Comparison of ENCODE assay signal across 8 cellular contexts in the genomic region with DNA sequence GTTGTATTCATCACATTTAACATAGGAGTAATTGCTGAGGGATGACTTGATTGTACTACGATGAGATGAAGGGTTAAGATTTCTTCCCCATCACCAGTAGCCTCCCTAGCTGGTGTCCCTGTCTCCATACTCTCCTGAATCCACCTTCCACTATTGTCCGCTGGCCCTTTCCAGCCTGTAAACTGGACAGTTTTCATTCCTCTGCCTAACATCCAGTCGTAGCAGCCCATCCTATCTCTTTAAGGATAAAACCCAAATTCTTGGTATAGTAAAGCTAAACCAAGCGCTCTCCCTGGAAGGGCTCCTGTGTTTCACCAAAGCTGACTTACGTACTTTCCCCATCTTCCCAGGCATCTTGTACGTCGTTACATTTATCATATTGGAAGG. TPM values are rescaled to one million over a fixed set of nuclear protein-coding genes. Genes with fewer than 3 reads are reported as not detected.
A peak's percentile ranks its signal among the peaks of the same experiment; 100 is the strongest.
DNase-seq lines count a peak whose midpoint lies in the region; ATAC-seq, FAIRE-seq and TF ChIP-seq lines count a peak whose summit lies in the region.

No MANE protein-coding gene starts in this region.

- peak overlapping the region; percentile 87 for H3K27ac Mint-ChIP-seq in activated B cell treated with CpG ODN at 0.5 μM for 24 hours

- H3K27me3 Mint-ChIP-seq in activated B cell treated with CpG ODN at 0.5 μM for 24 hours, result no peaks in the 10 kb centered on the region

- intact Hi-C loops in activated B cell treated with CpG ODN at 0.5 μM for 24 hours (cut with micrococcal nuclease) (loop anchor here (1.0 to 10.0 kb wide), 2 partner anchors 14 to 1739 kb away; no protein-coding TSS in a partner anchor), pancreas (cut with DNase I) (no loop called here)

- DNase-seq in NCI-H2171 treated with DMSO at 0.1 percent for 48 hours (lab: John Stamatoyannopoulos, UW), result peak; percentile 70
- no peak for DNase-seq in NCI-H2171 (lab: John Stamatoyannopoulos, UW)
- no peak for DNase-seq in Jurkat, Clone E6-1 (ENCODE audit: low read depth, low spot score)
- DNase-seq in activated B cell treated with CpG ODN at 0.5 μM for 24 hours, result no peak
- DNase-seq in foreskin keratinocyte, result peak; percentile 22 to 51
- DNase-seq in pancreas, result no peak

- CTCF ChIA-PET in activated B cell treated with CpG ODN at 0.5 μM for 24 hours (lab: Charles Lee), result interaction anchor here (0.9 to 5.3 kb wide), 5 partner anchors 21 to 206 kb away, joined by 3 to 34 read pairs (median 12); a partner anchor contains a TSS

- no peak for TF ChIP-seq CTCF in activated B cell treated with CpG ODN at 0.5 μM for 24 hours (IDR thresholded peaks at IDR 0.05)
- no peak for TF ChIP-seq CTCF in foreskin keratinocyte (conservative IDR thresholded peaks at IDR 0.05)
- no peak for TF ChIP-seq CTCF in pancreas (IDR thresholded peaks at IDR 0.05)

- peaks cover 4% of the 10 kb centered on the region for H3K4me1 ChIP-seq in foreskin keratinocyte
- peaks cover 0 to 17% (median 11%) of the 10 kb centered on the region in 3 donors for H3K4me1 ChIP-seq in pancreas

- H3K4me1 Mint-ChIP-seq in activated B cell treated with CpG ODN at 0.5 μM for 24 hours, result peaks cover 58% of the 10 kb centered on the region

- no peaks in the 10 kb centered on the region for H3K36me3 ChIP-seq in pancreas

- POLR2A ChIA-PET in activated B cell treated with CpG ODN at 0.5 μM for 24 hours (lab: Charles Lee), result interaction anchor here (0.6 to 8.4 kb wide), 18 partner anchors 8 to 207 kb away, joined by 3 to 364 read pairs (median 10); a partner anchor contains a TSS

- H3K4me3 ChIP-seq in Jurkat, Clone E6-1 (ENCODE audit: low read length), result peak overlapping the region; percentile 58
- peak overlapping the region; percentile 36 to 77 (median 66) for H3K4me3 ChIP-seq in pancreas

- H3K27ac ChIP-seq in foreskin keratinocyte (peak overlapping the region; percentile 97), pancreas (peak overlapping the region; percentile 99 to 100 (median 100))

- H3K9me3 Mint-ChIP-seq in activated B cell treated with CpG ODN at 0.5 μM for 24 hours, result no peaks in the 10 kb centered on the region

- H3K4me3 Mint-ChIP-seq in activated B cell treated with CpG ODN at 0.5 μM for 24 hours, result peak overlapping the region; percentile 97

- H3K36me3 Mint-ChIP-seq in activated B cell treated with CpG ODN at 0.5 μM for 24 hours (ENCODE audit: low read depth), result peaks cover 54% of the 10 kb centered on the region

- H3K27me3 ChIP-seq in foreskin keratinocyte (no peaks in the 10 kb centered on the region), pancreas (no peaks in the 10 kb centered on the region)

- H3K9me3 ChIP-seq in pancreas, result no peaks in the 10 kb centered on the region

- ATAC-seq in activated B cell treated with CpG ODN at 0.5 μM for 24 hours (ENCODE audit: low read depth), result no peak
- peak; percentile 0 for ATAC-seq in foreskin keratinocyte
- ATAC-seq in pancreas, result peak in 2 of 4 donors; percentile 9 to 10
- ATAC-seq in HG03196 (IDR thresholded peaks at IDR 0.05; ENCODE audit: unreplicated experiment), result no peak
- no peak for ATAC-seq in HG03521 (IDR thresholded peaks at IDR 0.05; ENCODE audit: unreplicated experiment)

- FAIRE-seq in pancreas (lab: Jason Lieb, UNC), result no peak

- WGBS in pancreas, 2 donors, result 1% methylated on average over 7 of the region's 7 CpGs

RNA-seq across cellular contexts. Expression of a gene that starts 0.7 kb away (rescaled TPM):
- polyA plus RNA-seq in Jurkat, Clone E6-1 (2012; ENCODE audit: insufficient read depth, insufficient read length), result 64.0 TPM
- total RNA-seq in activated B cell treated with CpG ODN at 0.5 μM for 24 hours (37.1 and 37.6 TPM in 2 replicates), foreskin keratinocyte (28.5 and 31.4 TPM in 2 replicates), pancreas (10 to 100 TPM; 10.7 to 21.8 (median 14.8) TPM)
- polyA plus RNA-seq in foreskin keratinocyte (44.9 and 54.7 TPM in 2 replicates), pancreas (10 to 100 TPM; 41.1 to 44.5 TPM)

RNA-seq across cellular contexts. Expression of a gene that starts 28.2 kb away (rescaled TPM):
- 519 TPM for polyA plus RNA-seq in Jurkat, Clone E6-1 (2012; ENCODE audit: insufficient read depth, insufficient read length)
- total RNA-seq in activated B cell treated with CpG ODN at 0.5 μM for 24 hours (424 and 428 TPM in 2 replicates), foreskin keratinocyte (361 and 420 TPM in 2 replicates), pancreas (100 to 1,000 TPM in 4 of 6 donors, 10 to 100 TPM in 2; 87.9 to 157 (median 115) TPM)
- polyA plus RNA-seq in foreskin keratinocyte (190 and 234 TPM in 2 replicates), pancreas (100 to 1,000 TPM in 1 of 2 donors, 10 to 100 TPM in 1; 59.1 to 111 TPM)

Comparison
In these comparisons a context has a peak if more than half of its experiments do, and no peak if none do; other contexts are left out.
1. DNase-seq: peak in NCI-H2171 treated with DMSO at 0.1 percent for 48 hours (single experiment) and foreskin keratinocyte (2 of 2); none in NCI-H2171 (single experiment), Jurkat, Clone E6-1 (single experiment), activated B cell treated with CpG ODN at 0.5 μM for 24 hours (single experiment) and pancreas (0 of 6).